22 cellular contexts compared by ENCODE assay signal in the genomic region with DNA sequence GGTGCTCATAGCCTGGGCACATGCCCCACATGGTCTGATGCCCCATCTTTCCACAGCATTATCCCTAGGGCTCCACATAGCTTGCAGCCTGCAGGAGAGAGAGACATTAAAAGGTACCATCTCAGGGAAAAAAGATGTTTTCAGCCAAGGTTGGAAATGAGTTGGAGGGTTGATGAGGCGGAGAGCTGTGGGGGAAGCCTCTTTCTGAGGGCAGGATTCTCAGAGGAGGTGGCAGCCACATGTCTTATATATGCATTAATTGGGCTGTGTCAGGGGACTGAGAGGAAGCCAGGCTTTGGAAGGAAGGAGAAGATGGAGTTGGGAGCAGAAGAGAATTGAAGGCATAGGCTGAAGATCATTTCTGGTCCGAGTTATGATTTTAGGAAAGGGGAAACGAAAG. TPM values are rescaled to one million over a fixed set of nuclear protein-coding genes. Genes with fewer than 3 reads are reported as not detected.
A peak's percentile ranks its signal among the peaks of the same experiment; 100 is the strongest.
DNase-seq lines count a peak whose midpoint lies in the region; ATAC-seq, FAIRE-seq and TF ChIP-seq lines count a peak whose summit lies in the region.
"Had no signal": no experiment of that assay in that cellular context is flagged by ENCODE, and none has a peak within 500 bp of the region (broad histone marks: within the 10 kb centered on the region; RNA-seq: fewer than 3 reads in every experiment).

No MANE protein-coding gene starts in this region.

- no peaks in the 10 kb centered on the region for H3K9me3 ChIP-seq in heart right ventricle
- H3K9me3 ChIP-seq in H1 (ENCODE audit: insufficient read depth in 2 of 2, low read depth in 1 of 2, low read length in 1 of 2) = no peaks in the 10 kb centered on the region
- H3K9me3 ChIP-seq in mesenchymal stem cell (ENCODE audit: control insufficient read depth, low read length) = no peaks in the 10 kb centered on the region
- H3K9me3 ChIP-seq: BLaER1, Caco-2 had no signal

- ATAC-seq in heart right ventricle (no peak), HG03039 (IDR thresholded peaks at IDR 0.05; ENCODE audit: unreplicated experiment) (no peak)
- ATAC-seq: CD8-positive, alpha-beta T cell; HCT116 had no signal

- POLR2A ChIA-PET in H1 (lab: Charles Lee; ENCODE audit: partially characterized antibody) = no interaction called here

- no peak overlapping the region for H3K27ac ChIP-seq in heart right ventricle
- no peak overlapping the region for H3K27ac ChIP-seq in H1 (ENCODE audit: low read depth, low read length)
- no peak overlapping the region for H3K27ac ChIP-seq in mesenchymal stem cell (ENCODE audit: low read length, poor library complexity, severe bottlenecking)
- H3K27ac ChIP-seq: 22Rv1, BLaER1, C4-2B, GM23248 had no signal

- no peak for TF ChIP-seq POLR2A in H1 (IDR thresholded peaks at IDR 0.05; ENCODE audit: control extremely low read depth in 1 of 2, low read depth in 2 of 2, low read length in 2 of 2)

- H3K27me3 ChIP-seq in heart right ventricle (no peaks in the 10 kb centered on the region), H1 (replicated peaks in 1 of 4; ENCODE audit: control insufficient read depth in 3 of 4, extremely low read depth in 1 of 4, insufficient read depth in 3 of 4, low read length in 3 of 4) (no peaks in the 10 kb centered on the region), mesenchymal stem cell (ENCODE audit: control insufficient read depth in 1 of 2, insufficient read depth in 1 of 2, low read length in 2 of 2) (no peaks in the 10 kb centered on the region)
- H3K27me3 ChIP-seq: BLaER1 had no signal

- no peak overlapping the region for H4K5ac ChIP-seq in H1 (ENCODE audit: insufficient read length, low read depth, low read length)

- H3K79me1 ChIP-seq in H1 (ENCODE audit: low read depth, low read length) = no peaks in the 10 kb centered on the region
- peaks cover 8% of the 10 kb centered on the region for H3K79me1 ChIP-seq in mesenchymal stem cell (replicated peaks; ENCODE audit: low read length, poor library complexity, severe bottlenecking)

- H2AFZ ChIP-seq in H1 (ENCODE audit: low read length) = no peak overlapping the region
- no peak overlapping the region for H2AFZ ChIP-seq in mesenchymal stem cell (ENCODE audit: low read depth, low read length)
- H2AFZ ChIP-seq: GM23248 had no signal

- H2BK120ac ChIP-seq in H1 (replicated peaks; ENCODE audit: low read depth, low read length) (no peak overlapping the region), mesenchymal stem cell (ENCODE audit: low read depth, low read length) (no peak overlapping the region)

- no peak overlapping the region for H3K56ac ChIP-seq in H1 (replicated peaks; ENCODE audit: insufficient read length, low read depth, low read length)

- TF ChIP-seq EP300 in H1 (IDR thresholded peaks at IDR 0.05; ENCODE audit: borderline replicate concordance in 1 of 2, low read depth in 2 of 2, low read length in 2 of 2) = no peak

- no peak overlapping the region for H2BK20ac ChIP-seq in H1 (ENCODE audit: low read length)

- H3K23me2 ChIP-seq in H1 (ENCODE audit: low read depth, low read length) = no peaks in the 10 kb centered on the region

- FAIRE-seq in H1 (lab: Jason Lieb, UNC) = no peak
- FAIRE-seq: A204.1, G401.6, GM12892 had no signal

- WGBS in heart right ventricle, 2 donors = 99 to 100% methylated on average over 3 of the region's 3 CpGs
- WGBS in H1 (ENCODE audit: extremely low coverage in 1 of 2, insufficient coverage in 1 of 2, insufficient read length in 1 of 2, insufficient replicate concordance in 2 of 2, low coverage in 1 of 2, low lambda C conversion rate in 2 of 2, missing lambda C conversion rate in 1 of 2), 2 experiments = 87% methylated on average over 3 of the region's 3 CpGs; no CpG with 5 or more reads in 1 of the 2 experiments
- 98% methylated on average over 3 of the region's 3 CpGs for WGBS in mesenchymal stem cell

- no peaks in the 10 kb centered on the region for H3K79me2 ChIP-seq in H1 (ENCODE audit: control insufficient read depth in 1 of 2, insufficient read depth in 2 of 2, low read length in 2 of 2)

- H2BK15ac ChIP-seq in H1 (ENCODE audit: low read length) (no peak overlapping the region), mesenchymal stem cell (ENCODE audit: low read depth, poor library complexity, severe bottlenecking) (no peak overlapping the region)

- H2BK5ac ChIP-seq in H1 (ENCODE audit: low read depth, low read length) (no peak overlapping the region), mesenchymal stem cell (ENCODE audit: low read depth, low read length, poor library complexity, severe bottlenecking) (no peak overlapping the region)

- H3K36me3 ChIP-seq in heart right ventricle = peaks cover 0 to 95% (median 6%) of the 10 kb centered on the region in 9 donors
- peaks cover 0 to 9% (median 2%) of the 10 kb centered on the region in 4 experiments; a peak in 3 of 8 replicates for H3K36me3 ChIP-seq in H1 (ENCODE audit: control insufficient read depth in 2 of 4, insufficient read depth in 4 of 4, low read length in 3 of 4)
- H3K36me3 ChIP-seq in mesenchymal stem cell (ENCODE audit: control insufficient read depth in 1 of 2, insufficient read depth in 2 of 2, low read depth in 1 of 2, low read length in 2 of 2) = peaks cover 57 to 66% of the 10 kb centered on the region in 2 experiments

- H3K4me1 ChIP-seq in heart right ventricle (peaks cover 0 to 1% (median 0%) of the 10 kb centered on the region in 9 donors), H1 (replicated peaks in 1 of 4; ENCODE audit: control insufficient read depth in 3 of 4, insufficient read depth in 4 of 4, low read length in 3 of 4) (peaks cover 0 to 3% (median 0%) of the 10 kb centered on the region in 4 experiments; a peak in 3 of 7 replicates), mesenchymal stem cell (ENCODE audit: control insufficient read depth, insufficient read depth, low read depth, low read length) (peaks cover 9% of the 10 kb centered on the region)
- H3K4me1 ChIP-seq: Caco-2 had no signal

- H4K91ac ChIP-seq in H1 (replicated peaks; ENCODE audit: insufficient read length, low read length) (no peak overlapping the region), mesenchymal stem cell (ENCODE audit: low read length) (no peak overlapping the region)

- no peak for TF ChIP-seq RAD21 in H1 (IDR thresholded peaks at IDR 0.05 in 1 of 2, conservative IDR thresholded peaks at IDR 0.05 in 1 of 2; ENCODE audit: low read depth in 2 of 2, low read length in 2 of 2)

- H3K4me2 ChIP-seq in H1 (ENCODE audit: insufficient read depth in 1 of 2, low read depth in 2 of 2, low read length in 2 of 2) = no peak overlapping the region
- H3K4me2 ChIP-seq in mesenchymal stem cell (ENCODE audit: low read length, poor library complexity, severe bottlenecking) = no peak overlapping the region
- H3K4me2 ChIP-seq: BLaER1 had no signal

- H2AK5ac ChIP-seq in H1 (ENCODE audit: low read depth, low read length) (no peak overlapping the region), mesenchymal stem cell (ENCODE audit: low read length, severe bottlenecking) (no peak overlapping the region)

- peak; percentile 26 for DNase-seq in cardiac septum (ENCODE audit: low spot score)
- no peak for DNase-seq in heart right ventricle
- no peak for DNase-seq in H1 (ENCODE audit: low read depth in 1 of 2, low spot score in 2 of 2)
- peak; percentile 47 for DNase-seq in putamen (ENCODE audit: low spot score)
- DNase-seq in cerebellar nuclear complex (lab: John Stamatoyannopoulos, UW) = no peak
- no peak for DNase-seq in MV-4-11 (lab: John Stamatoyannopoulos, UW)
- DNase-seq in mesenchymal stem cell = no peak
- DNase-seq: Caco-2; CD4-positive, CD25-positive, alpha-beta regulatory T cell; CD8-positive, alpha-beta T cell; DMS153; DND-41; GM23248; H9 had no signal

- peaks cover 2% of the 10 kb centered on the region in 2 experiments for H4K20me1 ChIP-seq in H1 (replicated peaks in 1 of 2; ENCODE audit: control insufficient read depth in 1 of 2, insufficient read depth in 2 of 2, low read length in 2 of 2)
- H4K20me1 ChIP-seq: BLaER1 had no signal

- intact Hi-C loops in cardiac septum (cut with DNase I) (no loop called here), heart right ventricle (cut with DNase I) (no loop called here)

- H3K4ac ChIP-seq in H1 (replicated peaks; ENCODE audit: insufficient read length, low read depth, low read length) (no peak overlapping the region), mesenchymal stem cell (ENCODE audit: low read depth in 1 of 2, low read length in 2 of 2) (no peak overlapping the region)

- H3K9ac ChIP-seq in H1 (replicated peaks in 1 of 4; ENCODE audit: extremely low read depth in 1 of 4, low read depth in 3 of 4, low read length in 3 of 4) (no peak overlapping the region), mesenchymal stem cell (ENCODE audit: low read length) (no peak overlapping the region)
- H3K9ac ChIP-seq: BLaER1, GM23248 had no signal

- no peak overlapping the region for H3K23ac ChIP-seq in H1 (ENCODE audit: insufficient read length)
- no peak overlapping the region for H3K23ac ChIP-seq in mesenchymal stem cell (ENCODE audit: low read length in 2 of 2)

- H3K14ac ChIP-seq in H1 (ENCODE audit: insufficient read length) (no peak overlapping the region), mesenchymal stem cell (ENCODE audit: low read length in 2 of 2) (no peak overlapping the region)

- H4K8ac ChIP-seq in H1 (ENCODE audit: extremely low read depth, insufficient read depth, low read length) (peak overlapping the region; percentile 12; the same call in 1 of the 2 replicates), mesenchymal stem cell (ENCODE audit: low read length) (no peak overlapping the region)

- no peak overlapping the region for H3K4me3 ChIP-seq in heart right ventricle
- H3K4me3 ChIP-seq in H1 (ENCODE audit: extremely low read depth in 1 of 4, insufficient read depth in 2 of 4, low read depth in 3 of 4, low read length in 4 of 4) = no peak overlapping the region
- H3K4me3 ChIP-seq in mesenchymal stem cell (ENCODE audit: insufficient read depth in 1 of 2, low read depth in 1 of 2, low read length in 2 of 2) = no peak overlapping the region
- H3K4me3 ChIP-seq: BLaER1, GM23248 had no signal

- H3K18ac ChIP-seq in H1 (ENCODE audit: extremely low read depth, low read length) (no peak overlapping the region), mesenchymal stem cell (ENCODE audit: low read depth in 1 of 2, low read length in 2 of 2) (no peak overlapping the region)

- H2BK12ac ChIP-seq in H1 (ENCODE audit: low read depth, low read length) (no peak overlapping the region), mesenchymal stem cell (ENCODE audit: low read length in 2 of 2) (no peak overlapping the region)

- TF ChIP-seq CTCF in heart right ventricle (IDR thresholded peaks at IDR 0.05) (no peak), H1 (IDR thresholded peaks at IDR 0.05; ENCODE audit: control extremely low read depth in 1 of 3, insufficient read depth in 1 of 3, low read depth in 1 of 3, low read length in 3 of 3) (no peak)

- CTCF ChIA-PET in H1 (lab: Charles Lee; ENCODE audit: partially characterized antibody) = interaction anchor here (0.9 to 1.6 kb wide), 4 partner anchors 11 to 432 kb away, joined by 3 read pairs; no protein-coding TSS in a partner anchor

RNA-seq across cellular contexts. Expression of a gene that starts 57.8 kb away (rescaled TPM):
- total RNA-seq in cardiac septum (9.9 TPM), heart right ventricle (1 to 10 TPM; 3.5 to 10.0 (median 6.6) TPM)
- polyA plus RNA-seq in heart right ventricle (10 to 100 TPM in 1 of 2 donors, 1 to 10 TPM in 1; 3.8 to 17.9 TPM), H1 (2011; rRNA removed) (8.4 and 10.5 TPM in 2 replicates)
- total RNA-seq in H1 (2021; fragmentation: NEBNext Ultra II Directional; extraction: Animal tissue kit (Norgen Biotek cat#: 25700)) = 18.7 and 20.8 TPM in 2 replicates
- 12.3 TPM for polyA plus RNA-seq in H1 (2011; cell fraction: cytosol; rRNA removed)
- 49.4 TPM for polyA plus RNA-seq in H1 (2011; cell fraction: nucleus; rRNA removed)
- polyA plus RNA-seq in H1 (2012, experiment 1 of 2) = 14.5 to 18.6 TPM (median 14.7 TPM) in 4 replicates
- 9.2 TPM for polyA plus RNA-seq in H1 (2012, experiment 2 of 2)
- 17.7 TPM for polyA plus RNA-seq in H1 (2013, experiment 1 of 2)
- 16.6 TPM for polyA plus RNA-seq in H1 (2013, experiment 2 of 2)
- polyA minus RNA-seq in H1 (2011; rRNA and poly(A)+ RNA removed) = 12.4 and 13.0 TPM in 2 replicates
- polyA minus RNA-seq in H1 (2011; cell fraction: cytosol; rRNA and poly(A)+ RNA removed) = 9.7 TPM
- 14.4 TPM for polyA minus RNA-seq in H1 (2011; cell fraction: nucleus; rRNA and poly(A)+ RNA removed)
- polyA plus RNA-seq in mesenchymal stem cell (2013, experiment 1 of 2) = 38.8 TPM
- polyA plus RNA-seq in mesenchymal stem cell (2013, experiment 2 of 2) = 35.7 TPM

Comparison
In these comparisons a context has a peak if more than half of its experiments do, and no peak if none do; other contexts are left out.
1. DNase-seq: peak in cardiac septum (single experiment) and putamen (single experiment); none in heart right ventricle (0 of 2), H1 (0 of 2), cerebellar nuclear complex (0 of 2), MV-4-11 (single experiment) and mesenchymal stem cell (single experiment).